3 cellular contexts compared by ENCODE assay signal in the genomic region with DNA sequence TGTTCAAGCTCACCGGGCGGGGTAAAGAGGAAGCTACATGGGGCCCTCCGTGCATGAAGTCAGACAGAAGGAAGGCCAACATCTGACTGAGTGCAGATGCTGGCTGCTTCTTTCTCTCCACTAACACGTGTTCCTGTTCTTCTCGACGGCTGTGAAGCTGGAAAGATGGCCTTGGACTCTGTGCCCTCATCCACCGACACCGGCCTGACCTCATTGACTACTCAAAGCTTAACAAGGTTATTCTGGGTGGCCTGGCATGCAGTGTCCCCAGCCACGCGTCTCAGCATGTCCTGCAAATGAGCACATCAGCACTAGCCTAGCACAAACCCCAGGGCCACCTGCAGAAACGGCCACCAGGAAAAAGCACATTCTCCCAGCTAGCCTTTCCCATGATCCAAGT.
TF ChIP-seq lines count a peak whose summit lies in the region.

No MANE protein-coding gene starts in this region.

TF ChIP-seq in HepG2, 621 proteins besides CTCF, POLR2A, EP300 and RAD21 (continues in another document):
- TF ChIP-seq SALL1 (CRISPR knock-in tag; IDR thresholded peaks at IDR 0.05) (peak; percentile 75), ZEB1 (IDR thresholded peaks at IDR 0.05; ENCODE audit: insufficient replicate concordance, low read depth) (no peak), ZNF333 (CRISPR knock-in tag; IDR thresholded peaks at IDR 0.05; ENCODE audit: borderline replicate concordance) (no peak), HNF4A (CRISPR knock-in tag; IDR thresholded peaks at IDR 0.05) (peak; percentile 58), RXRB (CRISPR knock-in tag; IDR thresholded peaks at IDR 0.05; ENCODE audit: borderline replicate concordance) (0 out of 2 replicates have a peak, but pooled peaks have one; percentile 17), POLR2AphosphoS5 (IDR thresholded peaks at IDR 0.05; ENCODE audit: low read depth, low read length) (no peak), RARA (CRISPR knock-in tag; IDR thresholded peaks at IDR 0.05) (peak; percentile 34), JUND (CRISPR knock-in tag; IDR thresholded peaks at IDR 0.05) (no peak), HMG20B (CRISPR knock-in tag; conservative IDR thresholded peaks at IDR 0.05) (no peak), ZNF3 (CRISPR knock-in tag; IDR thresholded peaks at IDR 0.05) (no peak), ZNF747 (CRISPR knock-in tag; IDR thresholded peaks at IDR 0.05; ENCODE audit: borderline replicate concordance) (no peak), FLYWCH1 (CRISPR knock-in tag; IDR thresholded peaks at IDR 0.05) (no peak), NR2F1 (CRISPR knock-in tag; IDR thresholded peaks at IDR 0.05) (peak in 1 of 2 experiments; percentile 13; a peak in 1 of 4 replicates)
- TF ChIP-seq, protein P1, sequence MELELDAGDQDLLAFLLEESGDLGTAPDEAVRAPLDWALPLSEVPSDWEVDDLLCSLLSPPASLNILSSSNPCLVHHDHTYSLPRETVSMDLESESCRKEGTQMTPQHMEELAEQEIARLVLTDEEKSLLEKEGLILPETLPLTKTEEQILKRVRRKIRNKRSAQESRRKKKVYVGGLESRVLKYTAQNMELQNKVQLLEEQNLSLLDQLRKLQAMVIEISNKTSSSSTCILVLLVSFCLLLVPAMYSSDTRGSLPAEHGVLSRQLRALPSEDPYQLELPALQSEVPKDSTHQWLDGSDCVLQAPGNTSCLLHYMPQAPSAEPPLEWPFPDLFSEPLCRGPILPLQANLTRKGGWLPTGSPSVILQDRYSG (CRISPR knock-in tag; IDR thresholded peaks at IDR 0.05) = no peak
- TF ChIP-seq, protein P2, sequence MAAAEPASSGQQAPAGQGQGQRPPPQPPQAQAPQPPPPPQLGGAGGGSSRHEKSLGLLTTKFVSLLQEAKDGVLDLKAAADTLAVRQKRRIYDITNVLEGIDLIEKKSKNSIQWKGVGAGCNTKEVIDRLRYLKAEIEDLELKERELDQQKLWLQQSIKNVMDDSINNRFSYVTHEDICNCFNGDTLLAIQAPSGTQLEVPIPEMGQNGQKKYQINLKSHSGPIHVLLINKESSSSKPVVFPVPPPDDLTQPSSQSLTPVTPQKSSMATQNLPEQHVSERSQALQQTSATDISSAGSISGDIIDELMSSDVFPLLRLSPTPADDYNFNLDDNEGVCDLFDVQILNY (CRISPR knock-in tag; conservative IDR thresholded peaks at IDR 0.05) = no peak
- TF ChIP-seq, protein P3, sequence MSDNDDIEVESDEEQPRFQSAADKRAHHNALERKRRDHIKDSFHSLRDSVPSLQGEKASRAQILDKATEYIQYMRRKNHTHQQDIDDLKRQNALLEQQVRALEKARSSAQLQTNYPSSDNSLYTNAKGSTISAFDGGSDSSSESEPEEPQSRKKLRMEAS (IDR thresholded peaks at IDR 0.05) = peak; percentile 87
- TF ChIP-seq, protein P4, sequence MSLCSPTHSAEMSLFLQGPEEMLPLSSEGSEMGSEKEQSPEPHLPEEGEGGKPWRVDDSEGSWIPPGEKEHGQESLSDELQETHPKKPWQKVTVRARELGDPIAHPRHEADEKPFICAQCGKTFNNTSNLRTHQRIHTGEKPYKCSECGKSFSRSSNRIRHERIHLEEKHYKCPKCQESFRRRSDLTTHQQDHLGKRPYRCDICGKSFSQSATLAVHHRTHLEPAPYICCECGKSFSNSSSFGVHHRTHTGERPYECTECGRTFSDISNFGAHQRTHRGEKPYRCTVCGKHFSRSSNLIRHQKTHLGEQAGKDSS (CRISPR knock-in tag; IDR thresholded peaks at IDR 0.05; ENCODE audit: borderline replicate concordance, low read depth) = no peak
- TF ChIP-seq, protein P5, sequence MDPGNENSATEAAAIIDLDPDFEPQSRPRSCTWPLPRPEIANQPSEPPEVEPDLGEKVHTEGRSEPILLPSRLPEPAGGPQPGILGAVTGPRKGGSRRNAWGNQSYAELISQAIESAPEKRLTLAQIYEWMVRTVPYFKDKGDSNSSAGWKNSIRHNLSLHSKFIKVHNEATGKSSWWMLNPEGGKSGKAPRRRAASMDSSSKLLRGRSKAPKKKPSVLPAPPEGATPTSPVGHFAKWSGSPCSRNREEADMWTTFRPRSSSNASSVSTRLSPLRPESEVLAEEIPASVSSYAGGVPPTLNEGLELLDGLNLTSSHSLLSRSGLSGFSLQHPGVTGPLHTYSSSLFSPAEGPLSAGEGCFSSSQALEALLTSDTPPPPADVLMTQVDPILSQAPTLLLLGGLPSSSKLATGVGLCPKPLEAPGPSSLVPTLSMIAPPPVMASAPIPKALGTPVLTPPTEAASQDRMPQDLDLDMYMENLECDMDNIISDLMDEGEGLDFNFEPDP (CRISPR knock-in tag; conservative IDR thresholded peaks at IDR 0.05) = no peak

TF ChIP-seq in K562, 482 proteins besides CTCF, POLR2A, EP300 and RAD21:
- TF ChIP-seq L3MBTL2 (IDR thresholded peaks at IDR 0.05) (peak; percentile 40), PML (IDR thresholded peaks at IDR 0.05; ENCODE audit: low read length) (no peak), TOE1 (IDR thresholded peaks at IDR 0.05; ENCODE audit: borderline replicate concordance) (no peak), TOE1 (CRISPR knock-in tag; IDR thresholded peaks at IDR 0.05; ENCODE audit: borderline replicate concordance, low read depth) (no peak)
- TF ChIP-seq, protein P6, sequence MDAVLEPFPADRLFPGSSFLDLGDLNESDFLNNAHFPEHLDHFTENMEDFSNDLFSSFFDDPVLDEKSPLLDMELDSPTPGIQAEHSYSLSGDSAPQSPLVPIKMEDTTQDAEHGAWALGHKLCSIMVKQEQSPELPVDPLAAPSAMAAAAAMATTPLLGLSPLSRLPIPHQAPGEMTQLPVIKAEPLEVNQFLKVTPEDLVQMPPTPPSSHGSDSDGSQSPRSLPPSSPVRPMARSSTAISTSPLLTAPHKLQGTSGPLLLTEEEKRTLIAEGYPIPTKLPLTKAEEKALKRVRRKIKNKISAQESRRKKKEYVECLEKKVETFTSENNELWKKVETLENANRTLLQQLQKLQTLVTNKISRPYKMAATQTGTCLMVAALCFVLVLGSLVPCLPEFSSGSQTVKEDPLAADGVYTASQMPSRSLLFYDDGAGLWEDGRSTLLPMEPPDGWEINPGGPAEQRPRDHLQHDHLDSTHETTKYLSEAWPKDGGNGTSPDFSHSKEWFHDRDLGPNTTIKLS (IDR thresholded peaks at IDR 0.05; ENCODE audit: borderline replicate concordance, low read depth) = no peak
- TF ChIP-seq, protein P7, sequence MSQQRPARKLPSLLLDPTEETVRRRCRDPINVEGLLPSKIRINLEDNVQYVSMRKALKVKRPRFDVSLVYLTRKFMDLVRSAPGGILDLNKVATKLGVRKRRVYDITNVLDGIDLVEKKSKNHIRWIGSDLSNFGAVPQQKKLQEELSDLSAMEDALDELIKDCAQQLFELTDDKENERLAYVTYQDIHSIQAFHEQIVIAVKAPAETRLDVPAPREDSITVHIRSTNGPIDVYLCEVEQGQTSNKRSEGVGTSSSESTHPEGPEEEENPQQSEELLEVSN (IDR thresholded peaks at IDR 0.05; ENCODE audit: borderline replicate concordance in 1 of 2, extremely low read depth in 1 of 2, insufficient read depth in 1 of 2, insufficient read length in 1 of 2, low read depth in 1 of 2, low read length in 1 of 2, poor library complexity in 1 of 2, severe bottlenecking in 1 of 2) = peak in 1 of 2 experiments; percentile 11

TF ChIP-seq in SK-N-SH treated with all-trans-retinoic acid at 6 μM for 48 hours, 23 proteins besides CTCF, POLR2A, EP300 and RAD21:
- TF ChIP-seq, protein P8, sequence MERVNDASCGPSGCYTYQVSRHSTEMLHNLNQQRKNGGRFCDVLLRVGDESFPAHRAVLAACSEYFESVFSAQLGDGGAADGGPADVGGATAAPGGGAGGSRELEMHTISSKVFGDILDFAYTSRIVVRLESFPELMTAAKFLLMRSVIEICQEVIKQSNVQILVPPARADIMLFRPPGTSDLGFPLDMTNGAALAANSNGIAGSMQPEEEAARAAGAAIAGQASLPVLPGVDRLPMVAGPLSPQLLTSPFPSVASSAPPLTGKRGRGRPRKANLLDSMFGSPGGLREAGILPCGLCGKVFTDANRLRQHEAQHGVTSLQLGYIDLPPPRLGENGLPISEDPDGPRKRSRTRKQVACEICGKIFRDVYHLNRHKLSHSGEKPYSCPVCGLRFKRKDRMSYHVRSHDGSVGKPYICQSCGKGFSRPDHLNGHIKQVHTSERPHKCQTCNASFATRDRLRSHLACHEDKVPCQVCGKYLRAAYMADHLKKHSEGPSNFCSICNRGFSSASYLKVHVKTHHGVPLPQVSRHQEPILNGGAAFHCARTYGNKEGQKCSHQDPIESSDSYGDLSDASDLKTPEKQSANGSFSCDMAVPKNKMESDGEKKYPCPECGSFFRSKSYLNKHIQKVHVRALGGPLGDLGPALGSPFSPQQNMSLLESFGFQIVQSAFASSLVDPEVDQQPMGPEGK (CRISPR knock-in tag; IDR thresholded peaks at IDR 0.05; ENCODE audit: borderline replicate concordance) = no peak
- no peak for TF ChIP-seq ARNTL (CRISPR knock-in tag; IDR thresholded peaks at IDR 0.05; ENCODE audit: borderline replicate concordance, low read depth)
- no peak for TF ChIP-seq PPARA (CRISPR knock-in tag; IDR thresholded peaks at IDR 0.05; ENCODE audit: borderline replicate concordance)
- TF ChIP-seq ISL1 (CRISPR knock-in tag; IDR thresholded peaks at IDR 0.05) = no peak
- no peak for TF ChIP-seq ZNF565 (CRISPR knock-in tag; conservative IDR thresholded peaks at IDR 0.05; ENCODE audit: low read depth)
- no peak for TF ChIP-seq ZFP3 (CRISPR knock-in tag; IDR thresholded peaks at IDR 0.05)
- TF ChIP-seq, protein P9, sequence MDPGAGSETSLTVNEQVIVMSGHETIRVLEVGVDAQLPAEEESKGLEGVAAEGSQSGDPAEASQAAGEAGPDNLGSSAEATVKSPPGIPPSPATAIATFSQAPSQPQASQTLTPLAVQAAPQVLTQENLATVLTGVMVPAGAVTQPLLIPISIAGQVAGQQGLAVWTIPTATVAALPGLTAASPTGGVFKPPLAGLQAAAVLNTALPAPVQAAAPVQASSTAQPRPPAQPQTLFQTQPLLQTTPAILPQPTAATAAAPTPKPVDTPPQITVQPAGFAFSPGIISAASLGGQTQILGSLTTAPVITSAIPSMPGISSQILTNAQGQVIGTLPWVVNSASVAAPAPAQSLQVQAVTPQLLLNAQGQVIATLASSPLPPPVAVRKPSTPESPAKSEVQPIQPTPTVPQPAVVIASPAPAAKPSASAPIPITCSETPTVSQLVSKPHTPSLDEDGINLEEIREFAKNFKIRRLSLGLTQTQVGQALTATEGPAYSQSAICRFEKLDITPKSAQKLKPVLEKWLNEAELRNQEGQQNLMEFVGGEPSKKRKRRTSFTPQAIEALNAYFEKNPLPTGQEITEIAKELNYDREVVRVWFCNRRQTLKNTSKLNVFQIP (CRISPR knock-in tag; IDR thresholded peaks at IDR 0.05; ENCODE audit: borderline replicate concordance, low read depth) = no peak
- TF ChIP-seq OSR1 (CRISPR knock-in tag; IDR thresholded peaks at IDR 0.05) = no peak
